8 cellular contexts compared by ENCODE assay signal in the genomic region with DNA sequence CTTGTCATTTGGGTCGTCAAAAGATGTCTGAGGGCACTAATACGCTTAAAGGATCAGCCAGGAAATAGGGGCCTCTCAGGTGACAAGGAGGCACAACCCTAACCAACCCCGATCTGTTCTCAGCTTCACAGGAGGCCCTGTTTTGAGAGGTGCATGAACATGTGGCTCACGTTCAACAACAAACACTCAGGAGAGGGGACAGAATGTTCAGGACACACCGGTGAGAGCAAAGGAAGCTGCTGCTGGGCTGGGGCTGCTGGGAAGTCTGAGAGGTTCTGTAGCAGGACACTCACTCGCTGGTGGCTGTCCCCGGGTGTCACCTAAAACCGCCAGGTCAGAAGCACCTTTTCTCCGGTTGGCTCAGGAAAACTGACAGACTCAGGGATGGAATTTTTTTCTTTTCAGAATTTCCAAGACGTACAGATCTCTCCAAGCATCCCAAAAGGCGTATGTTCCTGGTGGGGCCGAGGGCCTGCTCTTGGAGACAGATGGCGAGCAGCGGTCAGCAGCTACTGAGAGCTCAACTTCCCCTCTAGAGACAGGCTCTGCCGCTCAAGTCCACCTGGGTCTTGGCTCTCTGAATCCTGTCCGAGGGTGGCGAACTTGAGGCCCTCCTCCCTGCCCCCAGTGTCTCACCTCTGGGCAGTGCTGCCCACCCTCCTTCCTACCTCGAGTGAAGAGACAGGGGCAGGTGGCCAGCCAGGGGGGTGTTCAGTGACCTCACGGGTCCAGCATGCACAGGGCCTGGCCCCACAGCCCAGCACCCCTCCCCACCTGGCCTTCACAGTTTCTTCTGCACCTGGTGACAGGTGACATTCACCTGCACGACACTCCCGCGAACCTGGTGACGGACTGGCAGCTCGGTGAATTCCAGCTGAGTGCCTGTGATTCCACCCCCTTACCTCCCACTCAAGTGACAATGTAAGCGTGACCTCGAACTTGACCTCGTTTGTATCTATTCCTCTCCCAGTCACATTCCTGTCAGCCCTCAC. TPM values are rescaled to one million over a fixed set of nuclear protein-coding genes. Genes with fewer than 3 reads are reported as not detected.
A peak's percentile ranks its signal among the peaks of the same experiment; 100 is the strongest.
DNase-seq lines count a peak whose midpoint lies in the region; ATAC-seq, FAIRE-seq and TF ChIP-seq lines count a peak whose summit lies in the region.

No MANE protein-coding gene starts in this region.

- no peaks in the 10 kb centered on the region for H3K27me3 Mint-ChIP-seq in mesothelial cell of epicardium (ENCODE audit: low read depth)

- no TSS peak for BruUV-seq in GM12878 (replicated peaks; lab: Mats Ljungman, UMichigan)

- no peaks in the 10 kb centered on the region for H3K9me3 Mint-ChIP-seq in mesothelial cell of epicardium

- POLR2A ChIA-PET in GM12878 (lab: Charles Lee) = no interaction called here

- ATAC-seq in GM12878 = no peak; the same call in 1 of the 3 replicates
- no peak for ATAC-seq in HG02610 (IDR thresholded peaks at IDR 0.05; ENCODE audit: unreplicated experiment)
- no peak for ATAC-seq in GM19397 (IDR thresholded peaks at IDR 0.05; ENCODE audit: unreplicated experiment)

- H3K4me2 ChIP-seq in GM12878 (ENCODE audit: control insufficient read depth, insufficient read depth) = no peak overlapping the region

- H3K27me3 ChIP-seq in GM12878 (replicated peaks in 1 of 2; ENCODE audit: control insufficient read depth in 2 of 2, insufficient read depth in 2 of 2, low read length in 1 of 2) = no peaks in the 10 kb centered on the region

- no peaks in the 10 kb centered on the region for H3K9me3 ChIP-seq in GM12878 (replicated peaks; ENCODE audit: control insufficient read depth, insufficient read depth, low read length)

- no peak for FAIRE-seq in GM12878 (lab: Jason Lieb, UNC)

- H3K27ac Mint-ChIP-seq in mesothelial cell of epicardium = peak overlapping the region; percentile 50

- RAD21 ChIA-PET in GM12878 (lab: Charles Lee; ENCODE audit: unreplicated experiment) = no interaction called here

- TF ChIP-seq CTCF in GM12878 (IDR thresholded peaks at IDR 0.05 in 2 of 3, conservative IDR thresholded peaks at IDR 0.05 in 1 of 3; ENCODE audit: control insufficient read depth in 2 of 3, extremely low read depth in 1 of 3, insufficient read depth in 1 of 3, low read depth in 3 of 3, low read length in 3 of 3) (no peak), mesothelial cell of epicardium (IDR thresholded peaks at IDR 0.05; ENCODE audit: unreplicated experiment) (no peak)

- H3K4me1 Mint-ChIP-seq in mesothelial cell of epicardium = peaks cover 6% of the 10 kb centered on the region

- H3K9ac ChIP-seq in GM12878 (ENCODE audit: control insufficient read depth, insufficient read depth, low read length) = no peak overlapping the region

- H3K36me3 Mint-ChIP-seq in mesothelial cell of epicardium = peaks cover 3% of the 10 kb centered on the region

- in situ Hi-C loops in GM12878 (cut with MboI) = no loop called here

- peaks cover 8 to 23% of the 10 kb centered on the region in 2 experiments; a peak in 3 of 4 replicates for H3K36me3 ChIP-seq in GM12878 (ENCODE audit: control insufficient read depth in 2 of 2, insufficient read depth in 2 of 2, low read length in 1 of 2)

- intact Hi-C loops in GM12878 (cut with micrococcal nuclease; ENCODE audit: unreplicated experiment) = no loop called here

- SMC1A ChIA-PET in GM12878 (lab: Charles Lee; ENCODE audit: uncharacterized antibody, unreplicated experiment) = no interaction called here

- no peak overlapping the region for H3K27ac ChIP-seq in GM12878 (ENCODE audit: control insufficient read depth, insufficient read depth)

- no peak overlapping the region for H2AFZ ChIP-seq in GM12878 (ENCODE audit: control insufficient read depth, low read depth, low read length)

- H4K20me1 ChIP-seq in GM12878 (ENCODE audit: control insufficient read depth, insufficient read depth) = no peaks in the 10 kb centered on the region

- 60% methylated on average over 26 of the region's 27 CpGs for WGBS in GM12878 (ENCODE audit: insufficient coverage, insufficient replicate concordance, low lambda C conversion rate, missing lambda C conversion rate)

- TF ChIP-seq POLR2A in GM12878 (IDR thresholded peaks at IDR 0.05; ENCODE audit: low read depth, low read length) = peak; percentile 53

- H3K79me2 ChIP-seq in GM12878 (ENCODE audit: control insufficient read depth, insufficient read depth, low read length) = no peaks in the 10 kb centered on the region

- H3K4me1 ChIP-seq in GM12878 (ENCODE audit: control insufficient read depth, insufficient read depth, low read length) = no peaks in the 10 kb centered on the region

- CTCF ChIA-PET in GM12878 (lab: Yijun Ruan, JAX) = no interaction called here

- no peak overlapping the region for H3K4me3 Mint-ChIP-seq in mesothelial cell of epicardium

- no peak for TF ChIP-seq EP300 in GM12878 (IDR thresholded peaks at IDR 0.05; ENCODE audit: borderline replicate concordance in 1 of 2, control insufficient read depth in 1 of 2, low read depth in 2 of 2, low read length in 2 of 2)

- no peak overlapping the region for H3K4me3 ChIP-seq in GM12878

- DNase-seq in D341Med (ENCODE audit: low spot score) (peak; percentile 30), NCI-H146 (lab: John Stamatoyannopoulos, UW) (peak; percentile 59), GM12878 (ENCODE audit: low read depth, low spot score) (no peak), mesothelial cell of epicardium (ENCODE audit: low spot score in 2 of 2, unreplicated experiment in 2 of 2) (no peak), NOMO-1 (lab: John Stamatoyannopoulos, UW; ENCODE audit: unreplicated experiment in 2 of 2) (no peak), hepatic stellate cell (ENCODE audit: low spot score) (no peak)

- no peak for TF ChIP-seq RAD21 in GM12878 (IDR thresholded peaks at IDR 0.05; ENCODE audit: insufficient read depth, low read depth, low read length)

TF ChIP-seq in GM12878, 131 proteins besides CTCF, POLR2A, EP300 and RAD21:
- TF ChIP-seq, protein P1, sequence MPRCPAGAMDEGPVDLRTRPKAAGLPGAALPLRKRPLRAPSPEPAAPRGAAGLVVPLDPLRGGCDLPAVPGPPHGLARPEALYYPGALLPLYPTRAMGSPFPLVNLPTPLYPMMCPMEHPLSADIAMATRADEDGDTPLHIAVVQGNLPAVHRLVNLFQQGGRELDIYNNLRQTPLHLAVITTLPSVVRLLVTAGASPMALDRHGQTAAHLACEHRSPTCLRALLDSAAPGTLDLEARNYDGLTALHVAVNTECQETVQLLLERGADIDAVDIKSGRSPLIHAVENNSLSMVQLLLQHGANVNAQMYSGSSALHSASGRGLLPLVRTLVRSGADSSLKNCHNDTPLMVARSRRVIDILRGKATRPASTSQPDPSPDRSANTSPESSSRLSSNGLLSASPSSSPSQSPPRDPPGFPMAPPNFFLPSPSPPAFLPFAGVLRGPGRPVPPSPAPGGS (IDR thresholded peaks at IDR 0.05; ENCODE audit: borderline replicate concordance, insufficient read depth, low read depth, low read length, poor library complexity, severe bottlenecking) = peak; percentile 28
- TF ChIP-seq BACH1 (IDR thresholded peaks at IDR 0.05; ENCODE audit: borderline replicate concordance) (no peak), IKZF1 (conservative IDR thresholded peaks at IDR 0.05) (no peak), POLR2AphosphoS2 (IDR thresholded peaks at IDR 0.05; ENCODE audit: low read depth, low read length) (peak; percentile 25; the same call in 1 of the 2 replicates), FOXK2 (IDR thresholded peaks at IDR 0.05) (no peak), FOXM1 (IDR thresholded peaks at IDR 0.05; ENCODE audit: low read depth, low read length) (0 out of 2 replicates have a peak, but pooled peaks have one; percentile 18), SREBF1 (IDR thresholded peaks at IDR 0.05; ENCODE audit: low read length) (no peak), PML (IDR thresholded peaks at IDR 0.05; ENCODE audit: low read length) (peak; percentile 13; the same call in 1 of the 2 replicates), POLR2AphosphoS5 (IDR thresholded peaks at IDR 0.05; ENCODE audit: low read length) (0 out of 2 replicates have a peak, but pooled peaks have one; percentile 31), RBBP5 (conservative IDR thresholded peaks at IDR 0.05) (no peak), POU2F2 (IDR thresholded peaks at IDR 0.05; ENCODE audit: borderline replicate concordance, low read depth, low read length) (0 out of 3 replicates have a peak, but pooled peaks have one; percentile 2)

RNA-seq across cellular contexts. Expression of a gene that starts 22.9 kb away (rescaled TPM):
- total RNA-seq in GM12878 (2013; cell fraction: nucleolus; rRNA removed) = 140 and 159 TPM in 2 replicates
- total RNA-seq in GM12878 (2014; rRNA removed) = 71.2 and 82.3 TPM in 2 replicates
- total RNA-seq in GM12878 (2014; rRNA removed; fragmentation: Illumina TruSeq; extraction: Trizol) = 24.6 and 30.8 TPM in 2 replicates
- 126 and 147 TPM in 2 replicates for total RNA-seq in GM12878 (2021)
- 24.6 TPM for polyA plus RNA-seq in GM12878 (2011; ENCODE audit: low read depth)
- polyA plus RNA-seq in GM12878 (2011; rRNA removed) = 7.3 and 17.4 TPM in 2 replicates
- polyA plus RNA-seq in GM12878 (2011; cell fraction: cytosol; rRNA removed) = 21.6 and 38.2 TPM in 2 replicates
- polyA plus RNA-seq in GM12878 (2011; cell fraction: nucleus; rRNA removed) = 326 and 415 TPM in 2 replicates
- polyA plus RNA-seq in GM12878 (2012) = 52.8 and 59.8 TPM in 2 replicates
- polyA plus RNA-seq in GM12878 (2014; fragmentation: Illumina TruSeq; extraction: Trizol) = 14.4 and 52.8 TPM in 2 replicates
- polyA plus RNA-seq in GM12878 (2014; fragmentation: Nextera tagmentation; extraction: Ambion mirVana) = under 1 TPM; 0.11 to 0.82 TPM
- polyA plus RNA-seq in GM12878 (2014; rRNA removed) = 77.0 and 107 TPM in 2 replicates
- polyA plus RNA-seq in GM12878 (2016; fragmentation: Nextera tagmentation; extraction: Ambion mirVana) = 10 to 100 TPM; 67.7 to 68.7 TPM
- 18.1 and 32.5 TPM in 2 replicates for polyA minus RNA-seq in GM12878 (2011; rRNA and poly(A)+ RNA removed)
- polyA minus RNA-seq in GM12878 (2011; cell fraction: cytosol; rRNA and poly(A)+ RNA removed) = 19.8 and 28.4 TPM in 2 replicates
- 46.5 and 77.6 TPM in 2 replicates for polyA minus RNA-seq in GM12878 (2011; cell fraction: nucleus; rRNA and poly(A)+ RNA removed)
- 46.6 to 49.9 TPM (median 46.9 TPM) in 3 replicates for total RNA-seq in mesothelial cell of epicardium

Comparison
In these comparisons a context has a peak if more than half of its experiments do, and no peak if none do; other contexts are left out.
1. DNase-seq: peak in D341Med (single experiment) and NCI-H146 (single experiment); none in GM12878 (single experiment), mesothelial cell of epicardium (0 of 2), NOMO-1 (0 of 2) and hepatic stellate cell (single experiment).